ENCODE assay signal across 12 cellular contexts in genomic region chr16:77897831-77898540, GRCh38.
"Had no signal": no experiment of that assay in that cellular context is flagged by ENCODE, and none has a peak within 500 bp of the region (broad histone marks: within the 10 kb centered on the region; RNA-seq: fewer than 3 reads in every experiment).

No MANE protein-coding gene starts in this region.

- H3K9me3 ChIP-seq: tibial nerve, uterus had no signal

- H3K4me1 ChIP-seq: uterus had no signal

- DNase-seq: activated CD4-positive, CD25-positive, alpha-beta regulatory T cell treated with anti-CD3 and anti-CD28 coated beads, Interleukin-2, amount 50 U/mL, for 72 hours; activated CD8-positive, alpha-beta memory T cell treated with anti-CD3 and anti-CD28 coated beads for 24 hours; activated gamma-delta T cell; amniotic stem cell; endodermal cell; left cardiac atrium; mesendoderm; posterior cingulate gyrus; stimulated activated naive CD4-positive, alpha-beta T cell treated with Interleukin-2 at 50 U/mL for 16 hours; T1000; uterus had no signal

- H3K27ac ChIP-seq: uterus had no signal

- H3K4me3 ChIP-seq: tibial nerve, uterus had no signal

- H3K36me3 ChIP-seq: tibial nerve, uterus had no signal

- H3K27me3 ChIP-seq: tibial nerve, uterus had no signal
